Comparison of ENCODE assay signal across 15 cellular contexts in the genomic region with DNA sequence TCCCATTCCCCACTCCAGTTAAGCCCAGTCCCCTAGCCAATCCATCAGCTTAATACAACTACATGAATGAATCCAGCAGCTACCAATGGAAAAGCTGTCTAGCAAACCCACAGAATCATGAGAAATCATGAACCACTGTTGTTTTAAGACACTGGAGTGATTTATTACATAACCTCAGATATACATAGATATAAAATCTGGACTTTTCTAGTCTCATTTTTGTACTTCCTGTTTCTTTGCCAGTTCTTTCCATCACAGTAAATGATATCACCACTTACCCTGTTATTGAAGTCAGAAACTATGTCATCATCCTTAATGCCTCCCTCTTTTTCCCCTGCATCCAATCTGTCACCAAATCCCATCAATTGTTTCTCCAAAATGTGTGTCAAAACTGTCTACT. TPM values are rescaled to one million over a fixed set of nuclear protein-coding genes. Genes with fewer than 3 reads are reported as not detected.
DNase-seq lines count a peak whose midpoint lies in the region; ATAC-seq and TF ChIP-seq lines count a peak whose summit lies in the region.
"Had no signal": no experiment of that assay in that cellular context is flagged by ENCODE, and none has a peak within 500 bp of the region (broad histone marks: within the 10 kb centered on the region; RNA-seq: fewer than 3 reads in every experiment).

No MANE protein-coding gene starts in this region.

- peak overlapping the region; percentile 24 for H3K27ac ChIP-seq in cardiac muscle cell
- H3K27ac ChIP-seq: HL-60, parathyroid adenoma had no signal

- H3K36me3 Mint-ChIP-seq in T-helper 17 cell (ENCODE audit: low read depth) = peaks cover 2% of the 10 kb centered on the region
- H3K36me3 Mint-ChIP-seq: activated naive CD4-positive, alpha-beta T cell treated with anti-CD3 and anti-CD28 coated beads, Interleukin-2, amount 50 U/mL, for 72 hours had no signal

- H3K4me1 Mint-ChIP-seq in T-helper 17 cell = peaks cover 27% of the 10 kb centered on the region

- TF ChIP-seq CTCF in cardiac muscle cell (IDR thresholded peaks at IDR 0.05; ENCODE audit: low read depth, low read length) (no peak), fibroblast of pulmonary artery (IDR thresholded peaks at IDR 0.05; ENCODE audit: low read length, missing control alignments) (no peak)

- H3K9me3 ChIP-seq in cardiac muscle cell (ENCODE audit: low read depth) (no peaks in the 10 kb centered on the region), T-helper 17 cell (ENCODE audit: control insufficient read depth, low read length, poor library complexity, severe bottlenecking) (no peaks in the 10 kb centered on the region)

- no peak for ATAC-seq in Right ventricle myocardium inferior
- no peak for ATAC-seq in T-helper 17 cell
- ATAC-seq in GM21723 (IDR thresholded peaks at IDR 0.05; ENCODE audit: unreplicated experiment) = no peak
- ATAC-seq: left ventricle myocardium superior had no signal

- peak overlapping the region; percentile 73 for H3K27ac Mint-ChIP-seq in T-helper 17 cell
- H3K27ac Mint-ChIP-seq: activated CD4-positive, alpha-beta memory T cell treated with anti-CD3 and anti-CD28 coated beads, Interleukin-2, amount 10 ng/mL, durations not matched to agents 7 days and 5 days; activated naive CD4-positive, alpha-beta T cell treated with anti-CD3 and anti-CD28 coated beads, Interleukin-2, amount 50 U/mL, for 72 hours had no signal

- no peaks in the 10 kb centered on the region for H3K36me3 ChIP-seq in cardiac muscle cell

- intact Hi-C loops in Right ventricle myocardium inferior (cut with DNase I) = no loop called here

- H3K27me3 Mint-ChIP-seq in T-helper 17 cell = no peaks in the 10 kb centered on the region
- H3K27me3 Mint-ChIP-seq: activated CD4-positive, alpha-beta memory T cell treated with anti-CD3 and anti-CD28 coated beads, Interleukin-2, amount 10 ng/mL, durations not matched to agents 7 days and 5 days had no signal

- H3K4me3 Mint-ChIP-seq in T-helper 17 cell = no peak overlapping the region
- H3K4me3 Mint-ChIP-seq: activated CD4-positive, alpha-beta memory T cell treated with anti-CD3 and anti-CD28 coated beads, Interleukin-2, amount 10 ng/mL, durations not matched to agents 7 days and 5 days had no signal

- peak in 1 of 2 donors; percentile 52 for DNase-seq in cardiac muscle cell (ENCODE audit: low read depth in 1 of 2, low spot score in 1 of 2)
- no peak for DNase-seq in Right ventricle myocardium inferior (ENCODE audit: missing footprints)
- no peak for DNase-seq in T-helper 17 cell
- DNase-seq in fibroblast of pulmonary artery (ENCODE audit: low read depth) = peak; percentile 67
- DNase-seq in RKO (ENCODE audit: low spot score) = no peak
- no peak for DNase-seq in NCI-H128 (lab: John Stamatoyannopoulos, UW; ENCODE audit: unreplicated experiment)
- DNase-seq in putamen (ENCODE audit: low spot score) = no peak
- DNase-seq: activated CD4-positive, alpha-beta memory T cell treated with anti-CD3 and anti-CD28 coated beads, Interleukin-2, amount 10 ng/mL, durations not matched to agents 7 days and 5 days; GF-D8; left ventricle myocardium superior; NCI-H1417 had no signal

- H3K4me1 ChIP-seq in cardiac muscle cell (ENCODE audit: low read depth) = peaks cover 6% of the 10 kb centered on the region

- no peaks in the 10 kb centered on the region for H3K27me3 ChIP-seq in cardiac muscle cell

- H3K4me3 ChIP-seq in cardiac muscle cell = no peak overlapping the region
- H3K4me3 ChIP-seq in fibroblast of pulmonary artery (replicated peaks; ENCODE audit: low read depth, low read length) = no peak overlapping the region

RNA-seq across cellular contexts. Expression of gene MKLN1, which starts 55.7 kb away (rescaled TPM):
- 15.5 and 26.2 TPM in 2 replicates for total RNA-seq in cardiac muscle cell
- 35.5 and 41.4 TPM in 2 replicates for polyA plus RNA-seq in cardiac muscle cell
- 39.3 TPM for total RNA-seq in Right ventricle myocardium inferior
- 10 to 100 TPM; 46.5 to 51.1 TPM for total RNA-seq in T-helper 17 cell
